8 cellular contexts compared by ENCODE assay signal in genomic region chr12:112938751-112939150, GRCh38. TPM values are rescaled to one million over a fixed set of nuclear protein-coding genes. Genes with fewer than 3 reads are reported as not detected.
A peak's percentile ranks its signal among the peaks of the same experiment; 100 is the strongest.
DNase-seq lines count a peak whose midpoint lies in the region; ATAC-seq and TF ChIP-seq lines count a peak whose summit lies in the region.

No MANE protein-coding gene starts in this region.

- H3K27ac ChIP-seq in iPS-18a (ENCODE audit: low read length) = no peak overlapping the region
- H3K27ac ChIP-seq in suprapubic skin = peak overlapping the region; percentile 79

- no peak overlapping the region for H3K9ac ChIP-seq in iPS-18a (ENCODE audit: low read length)

- DNase-seq in NCI-H526 treated with DMSO at 0.1 percent for 48 hours (lab: John Stamatoyannopoulos, UW) (peak; percentile 36), NCI-H526 (lab: John Stamatoyannopoulos, UW) (no peak), suprapubic skin (ENCODE audit: low spot score in 2 of 2) (no peak), NCI-H82 treated with DMSO at 0.1 percent for 48 hours (lab: John Stamatoyannopoulos, UW; ENCODE audit: unreplicated experiment) (no peak)
- DNase-seq in activated CD8-positive, alpha-beta T cell treated with anti-CD3 and anti-CD28 coated beads for 36 hours = no peak
- no peak for DNase-seq in stimulated activated CD4-positive, alpha-beta T cell treated with anti-CD3 and anti-CD28 coated beads, Interleukin-2, amount 100 ng/mL, for 24 hours

- H3K4me1 Mint-ChIP-seq in activated CD8-positive, alpha-beta T cell treated with anti-CD3 and anti-CD28 coated beads for 36 hours (ENCODE audit: low read depth) = peaks cover 28% of the 10 kb centered on the region

- no peak for TF ChIP-seq CTCF in activated CD8-positive, alpha-beta T cell treated with anti-CD3 and anti-CD28 coated beads for 36 hours (IDR thresholded peaks at IDR 0.05)
- no peak for TF ChIP-seq CTCF in suprapubic skin (IDR thresholded peaks at IDR 0.05)

- peak overlapping the region; percentile 82 for H3K4me3 Mint-ChIP-seq in activated CD8-positive, alpha-beta T cell treated with anti-CD3 and anti-CD28 coated beads for 36 hours

- H3K9me3 ChIP-seq in iPS-18a (ENCODE audit: control insufficient read depth, low read depth, low read length) (no peaks in the 10 kb centered on the region), suprapubic skin (no peaks in the 10 kb centered on the region)

- whole genome bisulfite sequencing in suprapubic skin = 15% methylated on average over 9 of the region's 11 CpGs

- H3K27ac Mint-ChIP-seq in activated CD8-positive, alpha-beta T cell treated with anti-CD3 and anti-CD28 coated beads for 36 hours = peak overlapping the region; percentile 80

- H3K4me3 ChIP-seq in iPS-18a (ENCODE audit: low read length) = peak overlapping the region; percentile 52
- peak overlapping the region; percentile 61 for H3K4me3 ChIP-seq in suprapubic skin

- H3K27me3 ChIP-seq in iPS-18a (ENCODE audit: control insufficient read depth, insufficient read depth, low read length) (peaks cover 20% of the 10 kb centered on the region), suprapubic skin (no peaks in the 10 kb centered on the region)

- H3K36me3 ChIP-seq in iPS-18a (ENCODE audit: control insufficient read depth, low read depth, low read length) (no peaks in the 10 kb centered on the region), suprapubic skin (no peaks in the 10 kb centered on the region)

- CTCF ChIA-PET in activated CD8-positive, alpha-beta T cell treated with anti-CD3 and anti-CD28 coated beads for 36 hours (lab: Charles Lee) = interaction anchor here (1.4 to 2.3 kb wide), 2 partner anchors 27 to 40 kb away, joined by 3 to 11 read pairs; partner anchors contain the start of gene OAS2

- no peaks in the 10 kb centered on the region for H3K36me3 Mint-ChIP-seq in activated CD8-positive, alpha-beta T cell treated with anti-CD3 and anti-CD28 coated beads for 36 hours (ENCODE audit: low read depth)

- ATAC-seq in activated CD8-positive, alpha-beta T cell treated with anti-CD3 and anti-CD28 coated beads for 36 hours = peak; percentile 8
- ATAC-seq in GM21529 (IDR thresholded peaks at IDR 0.05; ENCODE audit: unreplicated experiment) = no peak

- no peaks in the 10 kb centered on the region for H3K9me3 Mint-ChIP-seq in activated CD8-positive, alpha-beta T cell treated with anti-CD3 and anti-CD28 coated beads for 36 hours

- TF ChIP-seq EP300 in suprapubic skin (IDR thresholded peaks at IDR 0.05) = no peak

- no peaks in the 10 kb centered on the region for H3K4me1 ChIP-seq in iPS-18a (ENCODE audit: control insufficient read depth, low read depth, low read length)
- H3K4me1 ChIP-seq in suprapubic skin = peaks cover 38% of the 10 kb centered on the region

- no peak for TF ChIP-seq POLR2A in suprapubic skin (IDR thresholded peaks at IDR 0.05)

- no peaks in the 10 kb centered on the region for H3K27me3 Mint-ChIP-seq in activated CD8-positive, alpha-beta T cell treated with anti-CD3 and anti-CD28 coated beads for 36 hours

- POLR2A ChIA-PET in activated CD8-positive, alpha-beta T cell treated with anti-CD3 and anti-CD28 coated beads for 36 hours (lab: Charles Lee) = interaction anchor here (0.8 to 4.4 kb wide), 2 partner anchors 31 to 40 kb away, joined by 3 to 28 read pairs; partner anchors contain the start of gene OAS2

- intact Hi-C loops in activated CD8-positive, alpha-beta T cell treated with anti-CD3 and anti-CD28 coated beads for 36 hours (cut with micrococcal nuclease) = no loop called here

RNA-seq across cellular contexts. Expression of gene OAS3, which starts 0.5 kb away (rescaled TPM):
- 10 to 100 TPM; 21.4 to 22.2 TPM for total RNA-seq in activated CD8-positive, alpha-beta T cell treated with anti-CD3 and anti-CD28 coated beads for 36 hours
- total RNA-seq in suprapubic skin = 10 to 100 TPM; 19.5 to 30.0 (median 24.1) TPM

RNA-seq across cellular contexts. Expression of gene OAS1, which starts 32.0 kb away (rescaled TPM):
- total RNA-seq in activated CD8-positive, alpha-beta T cell treated with anti-CD3 and anti-CD28 coated beads for 36 hours = 10 to 100 TPM; 22.7 to 26.8 TPM
- 10 to 100 TPM; 20.6 to 26.8 (median 23.5) TPM for total RNA-seq in suprapubic skin

RNA-seq across cellular contexts. Expression of gene OAS2, which starts 39.6 kb away (rescaled TPM):
- 100 to 1,000 TPM in 1 of 2 experiments, 10 to 100 TPM in 1; 95.7 to 104 TPM for total RNA-seq in activated CD8-positive, alpha-beta T cell treated with anti-CD3 and anti-CD28 coated beads for 36 hours
- 1 to 10 TPM; 1.2 to 4.2 (median 3.2) TPM for total RNA-seq in suprapubic skin

Comparison
In these comparisons a context has a peak if more than half of its experiments do, and no peak if none do; other contexts are left out.
1. RNA of gene OAS2, which starts 39.6 kb away (total RNA-seq): 95.7 to 104 TPM in activated CD8-positive, alpha-beta T cell treated with anti-CD3 and anti-CD28 coated beads for 36 hours; 1.2 to 4.2 TPM in suprapubic skin; every median in the first group is over 10 times any median in the second.